In the genomic region with DNA sequence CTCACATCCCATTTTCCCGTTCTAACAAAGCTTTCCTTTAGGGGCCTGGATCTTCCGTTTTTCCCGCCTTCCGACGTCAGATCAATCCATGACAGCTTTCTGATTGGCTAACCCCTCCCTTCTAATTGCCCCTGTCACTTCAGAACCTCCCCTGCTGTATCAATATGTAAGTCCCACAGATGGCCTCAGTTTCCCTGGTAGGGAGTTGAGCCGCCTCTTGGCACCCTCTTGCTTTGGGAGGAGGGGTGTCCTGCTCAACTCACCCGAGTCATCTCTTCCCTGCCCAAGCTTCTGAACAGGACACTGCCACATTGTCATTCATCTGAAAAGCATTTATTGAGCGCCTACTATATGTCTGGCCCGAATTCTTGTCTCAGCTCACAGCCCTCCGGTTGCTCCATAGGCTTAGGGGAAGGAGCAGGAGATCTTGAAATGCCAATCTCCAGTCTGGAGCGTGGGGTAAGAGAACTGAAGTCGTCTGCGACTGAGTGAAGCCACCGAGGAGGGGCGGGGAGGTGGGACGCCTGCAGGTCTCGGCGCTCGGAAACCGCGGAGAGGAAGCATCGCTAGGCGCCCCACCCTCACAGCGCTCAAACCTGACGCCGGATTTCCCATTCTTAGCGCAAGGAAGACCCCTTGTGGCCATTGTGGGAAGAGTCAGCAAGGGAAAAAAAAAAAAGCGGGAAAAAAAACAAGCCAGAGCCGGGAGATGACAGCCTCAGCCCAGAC, we compare ENCODE assay signal across 8 cellular contexts. TPM values are rescaled to one million over a fixed set of nuclear protein-coding genes. Genes with fewer than 3 reads are reported as not detected.
DNase-seq lines count a peak whose midpoint lies in the region; ATAC-seq and TF ChIP-seq lines count a peak whose summit lies in the region.

No MANE protein-coding gene starts in this region.

- H3K27ac ChIP-seq in coronary artery, result no peak overlapping the region
- no peak overlapping the region for H3K27ac ChIP-seq in right lobe of liver

- no peak for TF ChIP-seq POLR2A in right lobe of liver (IDR thresholded peaks at IDR 0.05)

- peak overlapping the region; percentile 79 for H3K27ac Mint-ChIP-seq in activated CD4-positive, alpha-beta T cell treated with anti-CD3 and anti-CD28 coated beads, Interleukin-2, amount 10 ng/mL, durations not matched to agents 24 days and 14 days

- peaks cover 7 to 27% of the 10 kb centered on the region in 2 donors for H3K27me3 ChIP-seq in right lobe of liver

- intact Hi-C loops in activated CD4-positive, alpha-beta T cell treated with anti-CD3 and anti-CD28 coated beads, Interleukin-2, amount 10 ng/mL, durations not matched to agents 24 days and 14 days (cut with micrococcal nuclease), result no loop called here
- intact Hi-C loops in right lobe of liver (cut with DNase I), result no loop called here

- H3K4me3 Mint-ChIP-seq in activated CD4-positive, alpha-beta T cell treated with anti-CD3 and anti-CD28 coated beads, Interleukin-2, amount 10 ng/mL, durations not matched to agents 24 days and 14 days, result peak overlapping the region; percentile 85

- H3K4me1 Mint-ChIP-seq in activated CD4-positive, alpha-beta T cell treated with anti-CD3 and anti-CD28 coated beads, Interleukin-2, amount 10 ng/mL, durations not matched to agents 24 days and 14 days, result peaks cover 23% of the 10 kb centered on the region

- TF ChIP-seq CTCF in coronary artery (IDR thresholded peaks at IDR 0.05) (peak; percentile 59), right lobe of liver (IDR thresholded peaks at IDR 0.05) (peak; percentile 38 to 71 (median 60))

- H3K4me1 ChIP-seq in right lobe of liver, result peaks cover 0 to 11% (median 0%) of the 10 kb centered on the region in 4 donors

- no peaks in the 10 kb centered on the region for H3K9me3 Mint-ChIP-seq in activated CD4-positive, alpha-beta T cell treated with anti-CD3 and anti-CD28 coated beads, Interleukin-2, amount 10 ng/mL, durations not matched to agents 24 days and 14 days

- peak; percentile 85 for DNase-seq in DMS114 treated with DMSO at 0.1 percent for 48 hours (lab: John Stamatoyannopoulos, UW; ENCODE audit: unreplicated experiment)
- DNase-seq in NCI-H526 treated with DMSO at 0.1 percent for 48 hours (lab: John Stamatoyannopoulos, UW), result peak; percentile 87
- DNase-seq in activated CD4-positive, alpha-beta T cell treated with anti-CD3 and anti-CD28 coated beads, Interleukin-2, amount 10 ng/mL, durations not matched to agents 24 days and 14 days, result peak; percentile 93
- DNase-seq in coronary artery (ENCODE audit: low spot score), result no peak
- DNase-seq in right lobe of liver, result peak; percentile 62 to 72 (median 70)
- peak; percentile 74 for DNase-seq in stimulated activated CD4-positive, alpha-beta T cell treated with anti-CD3 and anti-CD28 coated beads, Interleukin-4, amount 100 ng/mL, for 24 hours

- 3% methylated on average over 27 of the region's 29 CpGs for WGBS in right lobe of liver (ENCODE audit: insufficient coverage, low coverage, low lambda C conversion rate, missing lambda C conversion rate)

- H3K9me3 ChIP-seq in right lobe of liver, result no peaks in the 10 kb centered on the region

- H3K4me3 ChIP-seq in coronary artery, result peak overlapping the region; percentile 66
- peak overlapping the region in 1 of 3 donors; percentile 9 for H3K4me3 ChIP-seq in right lobe of liver

- no peaks in the 10 kb centered on the region for H3K36me3 ChIP-seq in right lobe of liver

- ATAC-seq in HG03460 (IDR thresholded peaks at IDR 0.05; ENCODE audit: unreplicated experiment) (peak; percentile 32), right lobe of liver (peak; percentile 65 to 72 (median 68)), GM19467 (IDR thresholded peaks at IDR 0.05; ENCODE audit: unreplicated experiment) (no peak)

- H3K36me3 Mint-ChIP-seq in activated CD4-positive, alpha-beta T cell treated with anti-CD3 and anti-CD28 coated beads, Interleukin-2, amount 10 ng/mL, durations not matched to agents 24 days and 14 days (ENCODE audit: low read depth), result no peaks in the 10 kb centered on the region

- peaks cover 27% of the 10 kb centered on the region for H3K27me3 Mint-ChIP-seq in activated CD4-positive, alpha-beta T cell treated with anti-CD3 and anti-CD28 coated beads, Interleukin-2, amount 10 ng/mL, durations not matched to agents 24 days and 14 days

RNA-seq across cellular contexts. Expression of gene SMUG1, which starts 28.0 kb away (rescaled TPM):
- 28.2 and 28.8 TPM in 2 replicates for total RNA-seq in activated CD4-positive, alpha-beta T cell treated with anti-CD3 and anti-CD28 coated beads, Interleukin-2, amount 10 ng/mL, durations not matched to agents 24 days and 14 days
- total RNA-seq in right lobe of liver, result 10 to 100 TPM; 14.1 to 25.5 (median 22.4) TPM
